In genomic region chr22:45261407-45262088, GRCh38 we compare ENCODE assay signal across 1 cellular context.
TF ChIP-seq lines count a peak whose summit lies in the region.

No MANE protein-coding gene starts in this region.

TF ChIP-seq in GM12878, 131 proteins besides CTCF, POLR2A, EP300 and RAD21:
- TF ChIP-seq REST (IDR thresholded peaks at IDR 0.05; ENCODE audit: low read depth, low read length) (no peak), MYB (IDR thresholded peaks at IDR 0.05; ENCODE audit: borderline replicate concordance, low read depth, low read length) (no peak)
